ENCODE assay signal across 8 cellular contexts in the genomic region with DNA sequence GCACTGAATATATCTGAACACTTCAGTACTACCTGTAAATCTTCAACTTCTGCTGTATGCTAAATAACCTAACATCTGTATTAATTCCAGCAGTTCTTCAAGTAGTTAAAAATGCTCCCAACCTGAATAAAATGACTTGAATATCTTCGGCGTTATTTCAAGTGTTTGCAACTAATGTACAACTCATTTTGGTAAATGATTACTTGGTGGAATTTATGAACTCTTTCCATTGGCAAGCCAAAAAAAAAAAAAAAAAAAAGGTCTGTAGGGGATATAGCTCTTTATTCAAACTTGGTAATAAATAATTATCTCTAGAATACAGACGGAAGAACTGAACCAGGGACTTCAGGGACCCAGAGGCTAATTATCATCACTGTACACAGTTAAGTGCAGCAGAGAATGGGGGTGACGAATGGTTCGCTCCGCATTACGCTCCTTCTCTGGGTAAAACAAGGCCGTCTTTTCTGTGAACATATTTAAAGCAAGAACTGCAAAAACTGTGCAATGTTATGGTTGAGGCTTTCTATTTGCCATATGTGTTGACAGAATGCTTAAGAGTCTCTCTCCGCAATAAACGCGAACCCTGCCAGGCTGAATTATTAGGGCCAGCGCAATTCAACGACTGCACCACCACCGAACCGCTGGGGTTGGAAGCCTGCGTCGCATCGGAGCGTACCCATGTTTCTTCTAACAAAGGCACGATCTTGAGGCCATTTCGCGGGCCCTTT. TPM values are rescaled to one million over a fixed set of nuclear protein-coding genes. Genes with fewer than 3 reads are reported as not detected.
A peak's percentile ranks its signal among the peaks of the same experiment; 100 is the strongest.
DNase-seq lines count a peak whose midpoint lies in the region; ATAC-seq, FAIRE-seq and TF ChIP-seq lines count a peak whose summit lies in the region.

No MANE protein-coding gene starts in this region.

- no peak for FAIRE-seq in K562 (lab: Jason Lieb, UNC)

- H3K27me3 ChIP-seq in K562 (ENCODE audit: control insufficient read depth in 2 of 2, insufficient read depth in 2 of 2, low read length in 2 of 2), result no peaks in the 10 kb centered on the region
- no peaks in the 10 kb centered on the region for H3K27me3 ChIP-seq in liver (ENCODE audit: control insufficient read depth in 4 of 4, insufficient read depth in 4 of 4, low read length in 3 of 4)
- H3K27me3 ChIP-seq in thyroid gland, result no peaks in the 10 kb centered on the region

- no peak for TF ChIP-seq EP300 in K562 (IDR thresholded peaks at IDR 0.05; ENCODE audit: low read length)

- BruUV-seq in K562 (replicated peaks; lab: Mats Ljungman, UMichigan), result TSS peak; percentile 77

- peak overlapping the region; percentile 71 for H3K4me3 ChIP-seq in NB4 (ENCODE audit: low read depth, low read length)
- peak overlapping the region; percentile 90 for H3K4me3 ChIP-seq in K562
- peak overlapping the region; percentile 73 to 86 (median 85) for H3K4me3 ChIP-seq in liver (ENCODE audit: low read depth in 1 of 3, low read length in 3 of 3)
- H3K4me3 ChIP-seq in thyroid gland (replicated peaks in 1 of 3), result peak overlapping the region in 2 of 3 donors; percentile 72 to 91

- intact Hi-C loops in K562 (cut with micrococcal nuclease), result loop anchor here (5.0 to 10.0 kb wide), 2 partner anchors 202 to 300 kb away; a partner anchor contains a TSS
- intact Hi-C loops in thyroid gland (cut with DNase I), result loop anchor here (5.0 kb wide), 1 partner anchor 218 kb away; a partner anchor contains a TSS
- intact Hi-C loops in sciatic nerve (cut with DNase I), result no loop called here

- TF ChIP-seq CTCF in NB4 (IDR thresholded peaks at IDR 0.05; ENCODE audit: low read depth, low read length) (no peak), K562 (IDR thresholded peaks at IDR 0.05 in 2 of 3, conservative IDR thresholded peaks at IDR 0.05 in 1 of 3; ENCODE audit: insufficient read depth in 2 of 3, low read depth in 1 of 3, low read length in 3 of 3) (no peak), liver (IDR thresholded peaks at IDR 0.05; ENCODE audit: low read depth, low read length, missing input control) (no peak), thyroid gland (IDR thresholded peaks at IDR 0.05) (no peak)

- H3K79me2 ChIP-seq in K562 (ENCODE audit: control insufficient read depth, insufficient read depth, low read length), result peaks cover 48% of the 10 kb centered on the region

- H3K9ac ChIP-seq in K562 (ENCODE audit: insufficient read depth in 1 of 2, low read depth in 2 of 2, low read length in 2 of 2) (peak overlapping the region; percentile 64 to 97), liver (ENCODE audit: low read depth in 1 of 2, low read length in 2 of 2) (peak overlapping the region; percentile 2 to 31)

- H3K36me3 Mint-ChIP-seq in activated CD4-positive, alpha-beta T cell treated with anti-CD3 and anti-CD28 coated beads, Interleukin-2, amount 10 ng/mL, durations not matched to agents 7 days and 5 days (ENCODE audit: low read depth), result peaks cover 13% of the 10 kb centered on the region

- peak overlapping the region; percentile 73 for H3K4me3 Mint-ChIP-seq in activated CD4-positive, alpha-beta T cell treated with anti-CD3 and anti-CD28 coated beads, Interleukin-2, amount 10 ng/mL, durations not matched to agents 7 days and 5 days

- CTCF ChIA-PET in activated CD4-positive, alpha-beta T cell treated with anti-CD3 and anti-CD28 coated beads, Interleukin-2, amount 10 ng/mL, durations not matched to agents 7 days and 5 days (lab: Charles Lee), result interaction anchor here (0.6 to 1.2 kb wide), 6 partner anchors 13 to 1101 kb away, joined by 3 to 5 read pairs (median 3); no protein-coding TSS in a partner anchor
- CTCF ChIA-PET in K562 (lab: Yijun Ruan, JAX; ENCODE audit: low intra/inter-chr PET ratio), result no interaction called here

- no peaks in the 10 kb centered on the region for H3K9me3 Mint-ChIP-seq in activated CD4-positive, alpha-beta T cell treated with anti-CD3 and anti-CD28 coated beads, Interleukin-2, amount 10 ng/mL, durations not matched to agents 7 days and 5 days

- H3K4me2 ChIP-seq in K562 (ENCODE audit: insufficient read depth, low read length), result peak overlapping the region; percentile 88

- peak overlapping the region; percentile 88 for H2AFZ ChIP-seq in K562 (ENCODE audit: low read depth, low read length)

- in situ Hi-C loops in K562 (cut with MboI), result loop anchor here (5.0 kb wide), 1 partner anchor 108 kb away; no protein-coding TSS in a partner anchor

- H3K27me3 Mint-ChIP-seq in activated CD4-positive, alpha-beta T cell treated with anti-CD3 and anti-CD28 coated beads, Interleukin-2, amount 10 ng/mL, durations not matched to agents 7 days and 5 days, result peaks cover 12% of the 10 kb centered on the region

- no peak for DNase-seq in activated CD4-positive, alpha-beta T cell treated with anti-CD3 and anti-CD28 coated beads, Interleukin-2, amount 10 ng/mL, durations not matched to agents 7 days and 5 days
- DNase-seq in activated CD4-positive, alpha-beta T cell treated with anti-CD3 and anti-CD28 coated beads for 4 hours, result no peak
- DNase-seq in NB4 (ENCODE audit: low read depth), result no peak
- DNase-seq in K562 (ENCODE audit: extremely low read depth in 1 of 4, low spot score in 3 of 4), result peak in 2 of 4 experiments; percentile 38 to 45
- no peak for DNase-seq in thyroid gland
- DNase-seq in sciatic nerve (ENCODE audit: low spot score), result no peak

- H3K9me3 ChIP-seq in K562 (replicated peaks; ENCODE audit: control insufficient read depth, insufficient read depth, low read depth, low read length) (no peaks in the 10 kb centered on the region), liver (ENCODE audit: control insufficient read depth in 4 of 4, low read length in 3 of 4) (no peaks in the 10 kb centered on the region), thyroid gland (no peaks in the 10 kb centered on the region)

- TF ChIP-seq POLR2A in NB4 (IDR thresholded peaks at IDR 0.05; ENCODE audit: extremely low read depth, insufficient read length) (no peak), K562 (conservative IDR thresholded peaks at IDR 0.05) (0 out of 2 replicates have a peak, but pooled peaks have one; percentile 17), thyroid gland (IDR thresholded peaks at IDR 0.05) (no peak)

- H3K36me3 ChIP-seq in K562 (ENCODE audit: control insufficient read depth, insufficient read depth, low read length), result no peaks in the 10 kb centered on the region
- no peaks in the 10 kb centered on the region for H3K36me3 ChIP-seq in liver (ENCODE audit: control insufficient read depth in 4 of 4, insufficient read depth in 3 of 4, low read depth in 1 of 4, low read length in 3 of 4)
- no peaks in the 10 kb centered on the region for H3K36me3 ChIP-seq in thyroid gland

- peaks cover 19% of the 10 kb centered on the region for H3K4me1 Mint-ChIP-seq in activated CD4-positive, alpha-beta T cell treated with anti-CD3 and anti-CD28 coated beads, Interleukin-2, amount 10 ng/mL, durations not matched to agents 7 days and 5 days

- POLR2A ChIA-PET in activated CD4-positive, alpha-beta T cell treated with anti-CD3 and anti-CD28 coated beads, Interleukin-2, amount 10 ng/mL, durations not matched to agents 7 days and 5 days (lab: Charles Lee), result interaction anchor here (0.6 kb wide), 1 partner anchor 175 kb away, joined by 3 read pairs; no protein-coding TSS in a partner anchor
- POLR2A ChIA-PET in K562 (lab: Yijun Ruan, JAX), result interaction anchor here (0.6 to 1.1 kb wide), 6 partner anchors 10 to 62 kb away, joined by 3 to 4 read pairs (median 3); no protein-coding TSS in a partner anchor

- H3K4me1 ChIP-seq in K562 (replicated peaks in 1 of 2; ENCODE audit: control insufficient read depth in 2 of 2, insufficient read depth in 2 of 2, low read length in 2 of 2) (peaks cover 2 to 12% of the 10 kb centered on the region in 2 experiments; a peak in 4 of 5 replicates), liver (ENCODE audit: control insufficient read depth in 4 of 4, insufficient read depth in 4 of 4, low read length in 3 of 4) (peaks cover under 1 to 23% (median 9%) of the 10 kb centered on the region in 4 donors), thyroid gland (peaks cover 0 to under 1% of the 10 kb centered on the region in 2 donors)

- H3K9me1 ChIP-seq in K562 (ENCODE audit: control insufficient read depth, insufficient read depth, low read length), result no peaks in the 10 kb centered on the region

- H4K20me1 ChIP-seq in K562 (replicated peaks; ENCODE audit: control insufficient read depth, insufficient read depth, low read length), result no peaks in the 10 kb centered on the region

- TF ChIP-seq RAD21 in K562 (CRISPR knock-in tag; conservative IDR thresholded peaks at IDR 0.05 in 1 of 2, IDR thresholded peaks at IDR 0.05 in 1 of 2) (no peak), liver (IDR thresholded peaks at IDR 0.05) (no peak)

- peak overlapping the region; percentile 94 for H3K27ac Mint-ChIP-seq in activated CD4-positive, alpha-beta T cell treated with anti-CD3 and anti-CD28 coated beads, Interleukin-2, amount 10 ng/mL, durations not matched to agents 7 days and 5 days

- H3K27ac ChIP-seq in K562 (ENCODE audit: extremely low read depth, low read depth, low read length) (peak overlapping the region; percentile 82), liver (ENCODE audit: low read depth in 1 of 2, low read length in 2 of 2) (peak overlapping the region; percentile 87 to 100), thyroid gland (peak overlapping the region; percentile 70 to 97 (median 94))

- WGBS in K562 (ENCODE audit: insufficient coverage, low coverage, missing lambda C conversion rate), result 6% methylated on average over 22 of the region's 22 CpGs
- WGBS in liver, result 4% methylated on average over 22 of the region's 22 CpGs
- WGBS in thyroid gland, 2 donors, result 18 to 19% methylated on average over 20 to 22 of the region's 22 CpGs

- no peak; the same call in 2 of the 3 replicates for ATAC-seq in K562
- ATAC-seq in sciatic nerve, result no peak
- ATAC-seq in GM21786 (IDR thresholded peaks at IDR 0.05; ENCODE audit: unreplicated experiment), result no peak

RNA-seq across cellular contexts. Expression of a gene that starts 1.8 kb away (rescaled TPM):
- total RNA-seq in activated CD4-positive, alpha-beta T cell treated with anti-CD3 and anti-CD28 coated beads, Interleukin-2, amount 10 ng/mL, durations not matched to agents 7 days and 5 days, result 10 to 100 TPM; 61.6 to 70.2 TPM
- 112 and 233 TPM in 2 replicates for total RNA-seq in K562 (2011; cell fraction: chromatin; rRNA removed; ENCODE audit: low replicate concordance)
- 51.4 and 66.5 TPM in 2 replicates for total RNA-seq in K562 (2011; cell fraction: nucleolus; rRNA removed)
- total RNA-seq in K562 (2011; cell fraction: nucleoplasm; rRNA removed), result 75.7 and 89.3 TPM in 2 replicates
- total RNA-seq in K562 (2014; rRNA removed) (27.9 and 41.7 TPM in 2 replicates), K562 (2014; rRNA removed; fragmentation: Illumina TruSeq; extraction: Trizol) (62.1 and 80.5 TPM in 2 replicates), K562 (2015; rRNA removed; fragmentation: Illumina TruSeq; extraction: Trizol) (66.1 and 72.8 TPM in 2 replicates), K562 (2021) (47.5 and 50.8 TPM in 2 replicates), liver (10 to 100 TPM; 44.3 to 54.9 TPM), thyroid gland (100 to 1,000 TPM in 3 of 4 donors, 10 to 100 TPM in 1; 88.7 to 108 (median 106) TPM), sciatic nerve (96.1 TPM)
- polyA plus RNA-seq in K562 (2011; rRNA removed) (37.9 and 56.9 TPM in 2 replicates), K562 (2014; fragmentation: Illumina TruSeq; extraction: Trizol) (39.0 and 40.6 TPM in 2 replicates), K562 (2014; fragmentation: Nextera tagmentation; extraction: Ambion mirVana) (10 to 100 TPM; 11.9 to 12.1 TPM), K562 (2014; rRNA removed) (38.6 and 40.4 TPM in 2 replicates), liver (10 to 100 TPM in 1 of 2 donors, 1 to 10 TPM in 1; 9.7 to 20.7 TPM)
- polyA plus RNA-seq in K562 (2011; cell fraction: cytosol; rRNA removed), result 11.3 and 18.9 TPM in 2 replicates
- polyA plus RNA-seq in K562 (2011; cell fraction: nucleus; rRNA removed), result 35.7 and 43.4 TPM in 2 replicates
- polyA plus RNA-seq in K562 (2012), result 21.0 and 29.0 TPM in 2 replicates
- 120 and 130 TPM in 2 replicates for polyA minus RNA-seq in K562 (2011; rRNA and poly(A)+ RNA removed)
- 29.4 and 46.2 TPM in 2 replicates for polyA minus RNA-seq in K562 (2011; cell fraction: cytosol; rRNA and poly(A)+ RNA removed)
- 102 and 130 TPM in 2 replicates for polyA minus RNA-seq in K562 (2011; cell fraction: nucleus; rRNA and poly(A)+ RNA removed)
